8 cellular contexts compared by ENCODE assay signal in genomic region chr19:58475714-58476497, GRCh38. TPM values are rescaled to one million over a fixed set of nuclear protein-coding genes. Genes with fewer than 3 reads are reported as not detected.
DNase-seq lines count a peak whose midpoint lies in the region; ATAC-seq and TF ChIP-seq lines count a peak whose summit lies in the region.

TSS of gene ZNF446 (plus strand) at chr19:58476352. CDS start at chr19:58477219, 867 bp downstream.

- TF ChIP-seq POLR2A in NB4 (IDR thresholded peaks at IDR 0.05; ENCODE audit: extremely low read depth, insufficient read length): peak; percentile 50

- no peaks in the 10 kb centered on the region for H3K27me3 ChIP-seq in GM06990 (replicated peaks; ENCODE audit: control insufficient read depth, insufficient read depth, low read length)
- no peaks in the 10 kb centered on the region for H3K27me3 ChIP-seq in neutrophil

- no peak for TF ChIP-seq CTCF in GM06990 (IDR thresholded peaks at IDR 0.05; ENCODE audit: insufficient read depth, low read length, poor library complexity, severe bottlenecking)
- no peak for TF ChIP-seq CTCF in NB4 (IDR thresholded peaks at IDR 0.05; ENCODE audit: low read depth, low read length)
- peak; percentile 42 for TF ChIP-seq CTCF in neutrophil (IDR thresholded peaks at IDR 0.05)

- H3K9me3 ChIP-seq in neutrophil: no peaks in the 10 kb centered on the region

- peaks cover 14 to 15% of the 10 kb centered on the region in 2 experiments for H3K4me1 ChIP-seq in neutrophil (ENCODE audit: control insufficient read depth in 1 of 2, insufficient read depth in 1 of 2, low read depth in 1 of 2, low read length in 1 of 2)

- peak; percentile 99 for DNase-seq in GM06990 (ENCODE audit: extremely low read depth, insufficient read length)
- DNase-seq in NB4 (ENCODE audit: low read depth): peak; percentile 98
- DNase-seq in SK-N-DZ (ENCODE audit: low spot score): peak; percentile 93
- DNase-seq in activated naive CD4-positive, alpha-beta T cell treated with anti-CD3 and anti-CD28 coated beads, Interleukin-2, amount 50 U/mL, for 16 hours: peak; percentile 95
- DNase-seq in germinal center (ENCODE audit: low spot score): peak; percentile 96
- DNase-seq in substantia nigra (lab: John Stamatoyannopoulos, UW): peak; percentile 82 to 98 (median 95)

- peak within 1 kb of the TSS; percentile 79 for H3K27ac ChIP-seq in neutrophil
- peak within 1 kb of the TSS; percentile 94 for H3K27ac ChIP-seq in substantia nigra (ENCODE audit: low read depth, low read length, poor library complexity, severe bottlenecking)

- H3K4me3 ChIP-seq in GM06990 (replicated peaks; ENCODE audit: low read depth, low read length): peak within 1 kb of the TSS; percentile 70
- peak within 1 kb of the TSS; percentile 50 for H3K4me3 ChIP-seq in NB4 (ENCODE audit: low read depth, low read length)
- peak within 1 kb of the TSS; percentile 70 to 85 for H3K4me3 ChIP-seq in neutrophil (ENCODE audit: low read depth in 1 of 2, low read length in 1 of 2)

- H3K36me3 ChIP-seq in GM06990 (ENCODE audit: control insufficient read depth, insufficient read depth, low read length) (peaks cover 14% of the 10 kb centered on the region), neutrophil (peaks cover 44% of the 10 kb centered on the region)

- peak; percentile 80 for ATAC-seq in HG02571 (IDR thresholded peaks at IDR 0.05; ENCODE audit: unreplicated experiment)

RNA-seq across cellular contexts. Expression of gene ZNF446, which starts in this region (rescaled TPM):
- 8.7 and 11.0 TPM in 2 replicates for polyA plus RNA-seq in SK-N-DZ (2014; cell fraction: cytosol; rRNA removed)
- 15.4 and 21.0 TPM in 2 replicates for polyA plus RNA-seq in SK-N-DZ (2014; cell fraction: nucleus; rRNA removed)

Comparison
In these comparisons a context has a peak if more than half of its experiments do, and no peak if none do; other contexts are left out.
1. Peak in every context shown above with its lines: DNase-seq, ATAC-seq, H3K4me3 ChIP-seq and H3K27ac ChIP-seq.